34 cellular contexts compared by ENCODE assay signal in genomic region chr1:3722846-3723245, GRCh38. TPM values are rescaled to one million over a fixed set of nuclear protein-coding genes. Genes with fewer than 3 reads are reported as not detected.
"Had no signal": no experiment of that assay in that cellular context is flagged by ENCODE, and none has a peak within 500 bp of the region (broad histone marks: within the 10 kb centered on the region; RNA-seq: fewer than 3 reads in every experiment).

No MANE protein-coding gene starts in this region.

- H3K9me3 ChIP-seq: colonic mucosa, esophagus squamous epithelium, gastrocnemius medialis, heart right ventricle, left lung, lower lobe of right lung, mucosa of descending colon had no signal

- H3K4me3 Mint-ChIP-seq: dendritic cell treated with granulocyte-macrophage colony-stimulating factor and Interleukin-4, amounts not matched to agents 40 ng/mL and 50 ng/mL, for 4 days; effector memory CD8-positive, alpha-beta T cell; endodermal cell; mesothelial cell of epicardium had no signal

- H3K27ac Mint-ChIP-seq: dendritic cell treated with granulocyte-macrophage colony-stimulating factor and Interleukin-4, amounts not matched to agents 40 ng/mL and 50 ng/mL, for 4 days; effector memory CD8-positive, alpha-beta T cell; endodermal cell; mesothelial cell of epicardium had no signal

- FAIRE-seq: endometrium, islet of Langerhans, keratinocyte had no signal

- H3K4me3 ChIP-seq: colonic mucosa, esophagus squamous epithelium, gastrocnemius medialis, heart right ventricle, left lung, lower lobe of right lung, mucosa of descending colon had no signal

- H3K36me3 Mint-ChIP-seq: mesothelial cell of epicardium had no signal

- ATAC-seq: effector memory CD8-positive, alpha-beta T cell; esophagus mucosa; gastrocnemius medialis; left cardiac atrium; left lung; left ventricle myocardium superior; lower lobe of right lung; mucosa of descending colon had no signal

- DNase-seq: colonic mucosa; cortex of kidney; effector CD8-positive, alpha-beta T cell; effector memory CD8-positive, alpha-beta T cell; endodermal cell; erythroblast; esophagus squamous epithelium; foreskin fibroblast; foreskin melanocyte; gastrocnemius medialis; glutamatergic neuron; head of caudate nucleus; heart right ventricle; hippocampal formation; left cardiac atrium; left lung; left ventricle myocardium superior; lower lobe of right lung; mesenchymal stem cell; mucosa of descending colon had no signal

- H3K36me3 ChIP-seq: colonic mucosa, esophagus squamous epithelium, gastrocnemius medialis, heart right ventricle, left lung, lower lobe of right lung had no signal

- H3K9me3 Mint-ChIP-seq: dendritic cell treated with granulocyte-macrophage colony-stimulating factor and Interleukin-4, amounts not matched to agents 40 ng/mL and 50 ng/mL, for 4 days; effector memory CD8-positive, alpha-beta T cell; endodermal cell; mesothelial cell of epicardium had no signal

- H3K4me1 Mint-ChIP-seq: endodermal cell, mesothelial cell of epicardium had no signal

- H3K27ac ChIP-seq: colonic mucosa, epithelial cell of prostate, esophagus squamous epithelium, gastrocnemius medialis, heart right ventricle, left lung, lower lobe of right lung had no signal

- H3K4me1 ChIP-seq: colonic mucosa, gastrocnemius medialis had no signal

- H3K27me3 ChIP-seq: colonic mucosa had no signal

RNA-seq across cellular contexts. Expression of gene CCDC27, which starts 29.4 kb away (rescaled TPM):
- total RNA-seq: colonic mucosa, dermis microvascular lymphatic vessel endothelial cell, endodermal cell, esophagus mucosa, esophagus squamous epithelium, glomerular endothelial cell, heart right ventricle, kidney epithelial cell, left cardiac atrium, left lung, left ventricle myocardium superior, lower leg skin, lower lobe of right lung, lung microvascular endothelial cell, mesenteric fat pad, mesothelial cell of epicardium, mucosa of descending colon, myocyte had no signal
- polyA plus RNA-seq: keratinocyte had no signal

RNA-seq across cellular contexts. Expression of gene SMIM1, which starts 49.7 kb away (rescaled TPM):
- total RNA-seq: kidney epithelial cell, myocyte had no signal
